In genomic region chr11:94486068-94486467, GRCh38 we compare ENCODE assay signal across 2 cellular contexts.
TF ChIP-seq lines count a peak whose summit lies in the region.

No MANE protein-coding gene starts in this region.

TF ChIP-seq in HepG2, 621 proteins besides CTCF, POLR2A, EP300 and RAD21:
- TF ChIP-seq RFXAP (CRISPR knock-in tag; IDR thresholded peaks at IDR 0.05; ENCODE audit: borderline replicate concordance) (no peak), ZFP41 (CRISPR knock-in tag; IDR thresholded peaks at IDR 0.05; ENCODE audit: borderline replicate concordance) (no peak), MAFF (IDR thresholded peaks at IDR 0.05; ENCODE audit: low read depth, low read length) (peak; percentile 90), ZNF44 (CRISPR knock-in tag; IDR thresholded peaks at IDR 0.05) (no peak), MAFK (conservative IDR thresholded peaks at IDR 0.05 in 1 of 2, IDR thresholded peaks at IDR 0.05 in 1 of 2; ENCODE audit: low read length in 2 of 2) (peak; percentile 84 to 94), SNRNP70 (IDR thresholded peaks at IDR 0.05; ENCODE audit: low read depth, low read length) (no peak), ZBTB10 (CRISPR knock-in tag; IDR thresholded peaks at IDR 0.05; ENCODE audit: borderline replicate concordance) (no peak), TBX3 (IDR thresholded peaks at IDR 0.05; ENCODE audit: borderline replicate concordance) (no peak)

TF ChIP-seq in K562, 482 proteins besides CTCF, POLR2A, EP300 and RAD21:
- peak; percentile 73 for TF ChIP-seq MAFG (tag; conservative IDR thresholded peaks at IDR 0.05)
- TF ChIP-seq E2F5 (CRISPR knock-in tag; IDR thresholded peaks at IDR 0.05), result no peak
- peak; percentile 89 for TF ChIP-seq ZNF316 (IDR thresholded peaks at IDR 0.05)
- TF ChIP-seq MAFF (IDR thresholded peaks at IDR 0.05; ENCODE audit: low read length), result peak; percentile 81
- TF ChIP-seq C11orf30 (IDR thresholded peaks at IDR 0.05; ENCODE audit: low read depth), result peak; percentile 77
- TF ChIP-seq MAFK (IDR thresholded peaks at IDR 0.05; ENCODE audit: low read length), result peak; percentile 77
TF ChIP-seq in K562: peak in this region for 5.
